ENCODE assay signal across 8 cellular contexts in genomic region chr17:28318759-28319660, GRCh38. TPM values are rescaled to one million over a fixed set of nuclear protein-coding genes. Genes with fewer than 3 reads are reported as not detected.
A peak's percentile ranks its signal among the peaks of the same experiment; 100 is the strongest.
DNase-seq lines count a peak whose midpoint lies in the region; ATAC-seq lines count a peak whose summit lies in the region.

TSS of gene TMEM97 (plus strand) at chr17:28319200. CDS start at chr17:28319240, 40 bp downstream.

- H3K4me3 Mint-ChIP-seq in effector memory CD8-positive, alpha-beta T cell, result peak within 1 kb of the TSS; percentile 87 to 90
- H3K4me3 Mint-ChIP-seq in memory B cell, result peak within 1 kb of the TSS; percentile 92

- DNase-seq in Caki2 (ENCODE audit: low read depth), result peak; percentile 96
- DNase-seq in HT1080 (ENCODE audit: low read depth), result peak; percentile 97
- DNase-seq in NOMO-1 (lab: John Stamatoyannopoulos, UW; ENCODE audit: unreplicated experiment in 2 of 2), result peak; percentile 96 to 98
- DNase-seq in activated CD8-positive, alpha-beta memory T cell treated with anti-CD3 and anti-CD28 coated beads for 24 hours, result peak; percentile 95
- peak; percentile 90 to 92 (median 92) for DNase-seq in effector memory CD8-positive, alpha-beta T cell
- DNase-seq in memory B cell (ENCODE audit: low spot score in 2 of 2), result peak; percentile 83 to 91
- DNase-seq in stimulated activated CD8-positive, alpha-beta memory T cell treated with anti-CD3 and anti-CD28 coated beads, Interleukin-12 subunit alpha, Interleukin-12 subunit beta, amount 100 ng/mL, for 1 hour (ENCODE audit: low read depth), result peak; percentile 89

- peak within 1 kb of the TSS; percentile 44 to 54 for H3K27ac Mint-ChIP-seq in effector memory CD8-positive, alpha-beta T cell
- peak within 1 kb of the TSS; percentile 85 for H3K27ac Mint-ChIP-seq in memory B cell

- H3K9me3 Mint-ChIP-seq in effector memory CD8-positive, alpha-beta T cell, result no peaks in the 10 kb centered on the region
- H3K9me3 Mint-ChIP-seq in memory B cell, result no peaks in the 10 kb centered on the region

- H3K4me1 Mint-ChIP-seq in effector memory CD8-positive, alpha-beta T cell (ENCODE audit: low read depth in 2 of 2), result peaks cover 14 to 18% of the 10 kb centered on the region in 2 donors
- H3K4me1 Mint-ChIP-seq in memory B cell, result peaks cover 19% of the 10 kb centered on the region

- in situ Hi-C loops in Caki2 (cut with HindIII; ENCODE audit: low pct_unique_long_range_greater_than_20kb, low sequenced_read_pairs), result no loop called here

- ATAC-seq in GM21367 (IDR thresholded peaks at IDR 0.05; ENCODE audit: unreplicated experiment) (peak; percentile 89), memory B cell (ENCODE audit: low read depth) (peak; percentile 96)
- ATAC-seq in effector memory CD8-positive, alpha-beta T cell (replicated peaks), result peak; percentile 97

- H3K27me3 Mint-ChIP-seq in effector memory CD8-positive, alpha-beta T cell, result no peaks in the 10 kb centered on the region
- no peaks in the 10 kb centered on the region for H3K27me3 Mint-ChIP-seq in memory B cell

- peaks cover 15% of the 10 kb centered on the region for H3K36me3 Mint-ChIP-seq in effector memory CD8-positive, alpha-beta T cell (ENCODE audit: insufficient read depth)
- H3K36me3 Mint-ChIP-seq in memory B cell, result no peaks in the 10 kb centered on the region

RNA-seq across cellular contexts. Expression of gene TMEM97, which starts in this region (rescaled TPM):
- 44.4 and 45.1 TPM in 2 replicates for total RNA-seq in Caki2 (2014; rRNA removed; shearing (Covaris generic); ENCODE audit: low replicate concordance)
- total RNA-seq in HT1080 (2014; rRNA removed; shearing (Covaris generic)), result 41.3 and 52.9 TPM in 2 replicates
- 17.5 and 17.8 TPM in 2 replicates for polyA plus RNA-seq in HT1080 (2015; cell fraction: cytosol; rRNA removed)
- polyA plus RNA-seq in HT1080 (2015; cell fraction: nucleus; rRNA removed), result 10.0 and 11.6 TPM in 2 replicates

Comparison
In these comparisons a context has a peak if more than half of its experiments do, and no peak if none do; other contexts are left out.
1. Peak in every context shown above with its lines: DNase-seq and ATAC-seq.